In the genomic region with DNA sequence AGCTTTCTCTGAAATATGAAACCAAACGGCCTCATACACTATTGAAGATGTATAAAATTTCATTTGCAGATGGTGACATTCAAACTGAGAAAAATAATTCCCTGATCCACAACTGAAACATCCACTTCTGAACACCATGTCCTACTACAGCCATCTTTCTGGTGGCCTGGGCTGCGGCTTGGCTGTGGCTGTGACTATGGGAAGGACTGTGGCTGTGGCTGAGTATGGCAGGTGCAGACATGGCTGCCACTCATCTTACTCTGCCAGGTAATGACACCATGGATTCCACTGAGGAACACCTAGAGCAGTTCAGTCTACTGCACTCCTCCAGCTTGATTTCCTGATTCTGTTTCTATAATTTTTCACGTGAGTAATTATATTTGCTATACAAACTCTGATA, we compare ENCODE assay signal across 24 cellular contexts. TPM values are rescaled to one million over a fixed set of nuclear protein-coding genes. Genes with fewer than 3 reads are reported as not detected.
"Had no signal": no experiment of that assay in that cellular context is flagged by ENCODE, and none has a peak within 500 bp of the region (broad histone marks: within the 10 kb centered on the region; RNA-seq: fewer than 3 reads in every experiment).

A gene (plus strand): TSS at position 106 of the 400 bp plus-strand sequence.

- H3K27ac ChIP-seq: Peyer's patch had no signal

- H3K9me3 ChIP-seq: SK-N-SH had no signal

- H3K9me2 ChIP-seq: SK-N-SH had no signal

- H3K36me3 ChIP-seq: Peyer's patch had no signal

- H3K4me2 ChIP-seq: SK-N-SH had no signal

- ATAC-seq: HepG2, T-cell had no signal

- H3K4me3 ChIP-seq: Peyer's patch had no signal

- H3K27me3 ChIP-seq: Peyer's patch had no signal

- H3K4me1 ChIP-seq: Peyer's patch had no signal

- DNase-seq: IMR-90, Karpas-422, KG1, MM.1S, NCI-H1092 treated with DMSO at 0.1 percent for 48 hours, NCI-H1436 treated with DMSO at 0.1 percent for 48 hours, NCI-H187, NCI-H2029, NCI-H2081 treated with DMSO at 0.1 percent for 48 hours, NCI-H2227 treated with DMSO at 0.1 percent for 48 hours, NCI-H526 treated with DMSO at 0.1 percent for 48 hours, NCI-H748 treated with DMSO at 0.1 percent for 48 hours, Peyer's patch, Right ventricle myocardium superior, SIG-M5, SK-N-SH, SW 1271, T-cell had no signal

- H3K9ac ChIP-seq: SK-N-SH had no signal

RNA-seq across cellular contexts. Expression of the gene that starts here (rescaled TPM):
- total RNA-seq: HepG2; HT1080; IMR-90; NCI-H460; Peyer's patch; Right ventricle myocardium superior; RPMI7951; SK-MEL-5; T-cell; T-helper 2 cell treated with Interferon-gamma antibody and Interleukin-4, amounts not matched to agents 100 ng/mL and 5 ng/mL, for 36 hours had no signal
